ENCODE assay signal across 10 cellular contexts in the genomic region with DNA sequence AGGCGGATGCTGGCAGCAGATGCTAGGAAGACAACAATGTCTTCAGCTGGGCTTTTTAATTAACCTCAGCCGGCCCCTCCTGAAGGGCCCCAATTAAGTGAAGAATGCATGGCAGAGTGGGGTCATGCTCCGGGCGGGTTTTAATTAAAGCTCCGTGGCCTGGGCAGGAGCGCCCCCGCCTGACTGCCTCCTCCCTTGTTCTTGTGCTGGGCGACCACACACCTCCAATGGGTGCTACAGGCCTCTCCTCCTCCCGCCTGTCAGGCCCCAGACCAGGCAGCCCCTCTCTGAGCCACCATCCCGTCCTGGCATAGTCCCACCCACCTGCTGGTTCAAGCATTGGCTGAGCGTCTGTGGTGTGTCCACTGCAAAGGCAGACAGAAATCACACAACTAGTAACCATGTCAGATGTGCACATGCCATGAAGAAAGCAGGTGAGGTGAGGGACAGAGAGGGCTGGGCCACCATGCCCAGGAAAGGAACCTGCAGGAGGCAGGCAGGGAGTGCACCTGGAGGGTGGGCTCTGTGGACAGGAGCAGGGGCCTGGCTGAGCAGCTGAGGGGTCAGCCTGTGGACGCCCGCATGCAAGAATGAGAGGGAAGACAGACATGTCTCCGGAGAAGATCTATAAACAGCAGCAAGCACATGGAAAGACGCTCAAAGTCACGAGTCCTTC. TPM values are rescaled to one million over a fixed set of nuclear protein-coding genes. Genes with fewer than 3 reads are reported as not detected.
DNase-seq lines count a peak whose midpoint lies in the region; ATAC-seq, FAIRE-seq and TF ChIP-seq lines count a peak whose summit lies in the region.
"Had no signal": no experiment of that assay in that cellular context is flagged by ENCODE, and none has a peak within 500 bp of the region (broad histone marks: within the 10 kb centered on the region; RNA-seq: fewer than 3 reads in every experiment).

No MANE protein-coding gene starts in this region.

- 9% methylated on average over 16 of the region's 16 CpGs for WGBS in K562 (ENCODE audit: insufficient coverage, low coverage, missing lambda C conversion rate)
- WGBS in neuronal stem cell (ENCODE audit: extremely low coverage in 2 of 2, insufficient read length in 2 of 2, insufficient replicate concordance in 1 of 2), 2 donors = no CpG with 5 or more reads among the region's 16 CpGs

- FAIRE-seq in K562 (lab: Jason Lieb, UNC) = peak; percentile 54

- DNase-seq in GM06990 (ENCODE audit: extremely low read depth, insufficient read length) (no peak), NCI-H1105 (lab: John Stamatoyannopoulos, UW) (peak; percentile 8), K562 (ENCODE audit: extremely low read depth in 1 of 4, low spot score in 3 of 4) (peak; percentile 61 to 69 (median 62)), neuronal stem cell (ENCODE audit: low spot score) (peak; percentile 56), amniotic stem cell (lab: John Stamatoyannopoulos, UW) (no peak), vagina (ENCODE audit: extremely low spot score in 2 of 2) (no peak)
- DNase-seq: cortex of kidney, NCI-H774 had no signal

- H3K18ac ChIP-seq in neuronal stem cell (ENCODE audit: low read length) = peak overlapping the region; percentile 92

- peak overlapping the region; percentile 27 for H2BK12ac ChIP-seq in neuronal stem cell (ENCODE audit: low read length)

- H4K8ac ChIP-seq in neuronal stem cell (ENCODE audit: low read depth, low read length) = peak overlapping the region; percentile 84

- no peak overlapping the region for H2AFZ ChIP-seq in K562 (ENCODE audit: low read depth, low read length)
- H2AFZ ChIP-seq in neuronal stem cell (ENCODE audit: low read length) = no peak overlapping the region

- no peak overlapping the region for H3K27ac ChIP-seq in K562 (ENCODE audit: extremely low read depth, low read depth, low read length)
- no peak overlapping the region for H3K27ac ChIP-seq in neuronal stem cell (replicated peaks; ENCODE audit: low read length)
- no peak overlapping the region for H3K27ac ChIP-seq in vagina
- H3K27ac ChIP-seq: skin epidermis had no signal

- peak overlapping the region; percentile 10 for H2BK5ac ChIP-seq in neuronal stem cell (ENCODE audit: low read length)

- TF ChIP-seq CTCF in GM06990 (IDR thresholded peaks at IDR 0.05; ENCODE audit: insufficient read depth, low read length, poor library complexity, severe bottlenecking) (peak; percentile 25), K562 (IDR thresholded peaks at IDR 0.05 in 2 of 3, conservative IDR thresholded peaks at IDR 0.05 in 1 of 3; ENCODE audit: insufficient read depth in 2 of 3, low read depth in 1 of 3, low read length in 3 of 3) (peak; percentile 69 to 77 (median 72)), vagina (IDR thresholded peaks at IDR 0.05) (no peak)

- in situ Hi-C loops in K562 (cut with MboI) = no loop called here

- BruUV-seq in K562 (replicated peaks; lab: Mats Ljungman, UMichigan) = no TSS peak

- H3K23ac ChIP-seq in neuronal stem cell (ENCODE audit: low read depth, low read length, poor library complexity) = peak overlapping the region; percentile 5

- H3K9me1 ChIP-seq in K562 (ENCODE audit: control insufficient read depth, insufficient read depth, low read length) = no peaks in the 10 kb centered on the region

- no peak overlapping the region for H3K14ac ChIP-seq in neuronal stem cell (ENCODE audit: low read length)

- H3K4ac ChIP-seq in neuronal stem cell (ENCODE audit: low read length) = no peak overlapping the region

- TF ChIP-seq RAD21 in K562 (CRISPR knock-in tag; conservative IDR thresholded peaks at IDR 0.05 in 1 of 2, IDR thresholded peaks at IDR 0.05 in 1 of 2) = peak; percentile 38 to 71; a peak in 3 of 4 replicates

- H2AK5ac ChIP-seq in neuronal stem cell (ENCODE audit: low read depth, low read length) = peak overlapping the region; percentile 6

- peak overlapping the region; percentile 1 for H2BK15ac ChIP-seq in neuronal stem cell (ENCODE audit: low read length)

- no peak for TF ChIP-seq EP300 in K562 (IDR thresholded peaks at IDR 0.05; ENCODE audit: low read length)

- intact Hi-C loops in K562 (cut with micrococcal nuclease) = loop anchor here (1.0 kb wide), 1 partner anchor 70 kb away; no protein-coding TSS in a partner anchor
- intact Hi-C loops in vagina (cut with DNase I) = no loop called here

- H4K20me1 ChIP-seq in K562 (replicated peaks; ENCODE audit: control insufficient read depth, insufficient read depth, low read length) = peaks cover 34% of the 10 kb centered on the region

- H3K9me3 ChIP-seq in K562 (replicated peaks; ENCODE audit: control insufficient read depth, insufficient read depth, low read depth, low read length) = no peaks in the 10 kb centered on the region
- peaks cover 0 to 5% of the 10 kb centered on the region in 2 donors for H3K9me3 ChIP-seq in neuronal stem cell (replicated peaks in 1 of 2; ENCODE audit: control insufficient read depth in 2 of 2, insufficient read depth in 1 of 2, low read depth in 1 of 2, low read length in 2 of 2)
- no peaks in the 10 kb centered on the region for H3K9me3 ChIP-seq in vagina

- no peak overlapping the region for H2BK120ac ChIP-seq in neuronal stem cell (ENCODE audit: low read depth, low read length)

- H3K9ac ChIP-seq in K562 (ENCODE audit: insufficient read depth in 1 of 2, low read depth in 2 of 2, low read length in 2 of 2) (peak overlapping the region in 1 of 2 experiments; percentile 6; a peak in 2 of 4 replicates), neuronal stem cell (ENCODE audit: low read depth, low read length, poor library complexity) (peak overlapping the region; percentile 37)

- H3K4me1 ChIP-seq in K562 (replicated peaks in 1 of 2; ENCODE audit: control insufficient read depth in 2 of 2, insufficient read depth in 2 of 2, low read length in 2 of 2) (peaks cover 0 to 29% of the 10 kb centered on the region in 2 experiments; a peak in 2 of 5 replicates), neuronal stem cell (ENCODE audit: control insufficient read depth in 2 of 2, insufficient read depth in 1 of 2, low read depth in 1 of 2, low read length in 2 of 2) (peaks cover 0 to 12% of the 10 kb centered on the region in 2 donors), vagina (no peaks in the 10 kb centered on the region)

- H3K4me3 ChIP-seq in GM06990 (replicated peaks; ENCODE audit: low read depth, low read length) (no peak overlapping the region), K562 (no peak overlapping the region), neuronal stem cell (ENCODE audit: low read length in 2 of 2) (no peak overlapping the region), vagina (no peak overlapping the region)
- H3K4me3 ChIP-seq: skin epidermis had no signal

- CTCF ChIA-PET in K562 (lab: Yijun Ruan, JAX; ENCODE audit: low intra/inter-chr PET ratio) = interaction anchor here (0.6 to 1.5 kb wide), 3 partner anchors 70 to 1227 kb away, joined by 4 read pairs; no protein-coding TSS in a partner anchor

- H3K79me1 ChIP-seq in neuronal stem cell (ENCODE audit: low read depth, low read length) = peaks cover 3% of the 10 kb centered on the region

- no peak overlapping the region for H4K91ac ChIP-seq in neuronal stem cell (ENCODE audit: low read depth, low read length, poor library complexity)

- POLR2A ChIA-PET in K562 (lab: Yijun Ruan, JAX) = interaction anchor here (0.6 to 1.6 kb wide), 5 partner anchors 9 to 238 kb away, joined by 3 to 7 read pairs (median 3); no protein-coding TSS in a partner anchor

- no peaks in the 10 kb centered on the region for H3K79me2 ChIP-seq in K562 (ENCODE audit: control insufficient read depth, insufficient read depth, low read length)

- H3K4me2 ChIP-seq in K562 (ENCODE audit: insufficient read depth, low read length) = no peak overlapping the region
- H3K4me2 ChIP-seq in neuronal stem cell (ENCODE audit: insufficient read depth, low read length, poor library complexity, severe bottlenecking) = no peak overlapping the region

- H3K36me3 ChIP-seq in GM06990 (ENCODE audit: control insufficient read depth, insufficient read depth, low read length) (no peaks in the 10 kb centered on the region; the same call in 1 of the 2 replicates), K562 (ENCODE audit: control insufficient read depth, insufficient read depth, low read length) (no peaks in the 10 kb centered on the region), neuronal stem cell (replicated peaks in 1 of 2; ENCODE audit: control insufficient read depth in 2 of 2, insufficient read depth in 2 of 2, low read length in 2 of 2) (no peaks in the 10 kb centered on the region), vagina (no peaks in the 10 kb centered on the region)

- TF ChIP-seq POLR2A in K562 (conservative IDR thresholded peaks at IDR 0.05) = no peak
- TF ChIP-seq POLR2A in vagina (IDR thresholded peaks at IDR 0.05) = no peak

- H3K27me3 ChIP-seq in GM06990 (replicated peaks; ENCODE audit: control insufficient read depth, insufficient read depth, low read length) (no peaks in the 10 kb centered on the region), K562 (ENCODE audit: control insufficient read depth in 2 of 2, insufficient read depth in 2 of 2, low read length in 2 of 2) (peaks cover 0 to 24% of the 10 kb centered on the region in 2 experiments; a peak in 3 of 5 replicates), neuronal stem cell (ENCODE audit: control insufficient read depth in 3 of 3, insufficient read depth in 3 of 3, low read depth in 1 of 3, low read length in 3 of 3) (peaks cover 0 to 36% (median 34%) of the 10 kb centered on the region in 3 experiments), vagina (no peaks in the 10 kb centered on the region)

- ATAC-seq in K562 (peak; percentile 77), HG02970 (IDR thresholded peaks at IDR 0.05; ENCODE audit: low FRiP score, unreplicated experiment) (no peak)

RNA-seq across cellular contexts. Expression of a gene that starts 8.5 kb away (rescaled TPM):
- total RNA-seq in K562 (2011; cell fraction: chromatin; rRNA removed; ENCODE audit: low replicate concordance) = 99.7 and 210 TPM in 2 replicates
- total RNA-seq in K562 (2011; cell fraction: nucleolus; rRNA removed) = 245 and 251 TPM in 2 replicates
- total RNA-seq in K562 (2011; cell fraction: nucleoplasm; rRNA removed) = 187 and 199 TPM in 2 replicates
- total RNA-seq in K562 (2014; rRNA removed) (325 and 442 TPM in 2 replicates), K562 (2014; rRNA removed; fragmentation: Illumina TruSeq; extraction: Trizol) (120 and 140 TPM in 2 replicates), K562 (2015; rRNA removed; fragmentation: Illumina TruSeq; extraction: Trizol) (192 and 198 TPM in 2 replicates), K562 (2021) (472 and 483 TPM in 2 replicates), vagina (295 TPM)
- polyA plus RNA-seq in K562 (2011; rRNA removed) (351 and 621 TPM in 2 replicates), K562 (2014; fragmentation: Illumina TruSeq; extraction: Trizol) (593 and 811 TPM in 2 replicates), K562 (2014; fragmentation: Nextera tagmentation; extraction: Ambion mirVana) (100 to 1,000 TPM in 1 of 2 experiments, 10 to 100 TPM in 1; 69.8 to 232 TPM), K562 (2014; rRNA removed) (435 and 476 TPM in 2 replicates)
- polyA plus RNA-seq in K562 (2011; cell fraction: cytosol; rRNA removed) = 776 and 1,036 TPM in 2 replicates
- polyA plus RNA-seq in K562 (2011; cell fraction: nucleus; rRNA removed) = 257 and 274 TPM in 2 replicates
- polyA plus RNA-seq in K562 (2012) = 485 and 750 TPM in 2 replicates
- polyA minus RNA-seq in K562 (2011; rRNA and poly(A)+ RNA removed) = 408 and 480 TPM in 2 replicates
- 429 and 660 TPM in 2 replicates for polyA minus RNA-seq in K562 (2011; cell fraction: cytosol; rRNA and poly(A)+ RNA removed)
- polyA minus RNA-seq in K562 (2011; cell fraction: nucleus; rRNA and poly(A)+ RNA removed) = 68.0 and 128 TPM in 2 replicates
- 267 TPM for polyA plus RNA-seq in neuronal stem cell (2013, experiment 1 of 2)
- 266 TPM for polyA plus RNA-seq in neuronal stem cell (2013, experiment 2 of 2)

RNA-seq across cellular contexts. Expression of a gene that starts 29.1 kb away (rescaled TPM):
- total RNA-seq in K562 (2011; cell fraction: chromatin; rRNA removed; ENCODE audit: low replicate concordance) = 16.4 and 31.0 TPM in 2 replicates
- 27.0 and 28.6 TPM in 2 replicates for total RNA-seq in K562 (2011; cell fraction: nucleolus; rRNA removed)
- total RNA-seq in K562 (2011; cell fraction: nucleoplasm; rRNA removed) = 20.4 and 20.5 TPM in 2 replicates
- total RNA-seq in K562 (2014; rRNA removed) = 42.2 and 50.8 TPM in 2 replicates
- 4.9 and 8.3 TPM in 2 replicates for total RNA-seq in K562 (2014; rRNA removed; fragmentation: Illumina TruSeq; extraction: Trizol)
- total RNA-seq in K562 (2015; rRNA removed; fragmentation: Illumina TruSeq; extraction: Trizol) = 18.9 and 23.2 TPM in 2 replicates
- 38.2 and 41.8 TPM in 2 replicates for total RNA-seq in K562 (2021)
- 10.8 and 15.6 TPM in 2 replicates for polyA plus RNA-seq in K562 (2011; rRNA removed)
- polyA plus RNA-seq in K562 (2011; cell fraction: cytosol; rRNA removed) = 12.7 and 22.3 TPM in 2 replicates
- polyA plus RNA-seq in K562 (2011; cell fraction: nucleus; rRNA removed) = 44.7 and 65.7 TPM in 2 replicates
- polyA plus RNA-seq in K562 (2012) = 28.9 and 30.6 TPM in 2 replicates
- 12.5 and 20.9 TPM in 2 replicates for polyA plus RNA-seq in K562 (2014; fragmentation: Illumina TruSeq; extraction: Trizol)
- 1 to 10 TPM; 3.2 to 3.8 TPM for polyA plus RNA-seq in K562 (2014; fragmentation: Nextera tagmentation; extraction: Ambion mirVana)
- 34.3 and 48.7 TPM in 2 replicates for polyA plus RNA-seq in K562 (2014; rRNA removed)
- 1.9 and 2.0 TPM in 2 replicates for polyA minus RNA-seq in K562 (2011; rRNA and poly(A)+ RNA removed)
- 2.3 and 5.9 TPM in 2 replicates for polyA minus RNA-seq in K562 (2011; cell fraction: cytosol; rRNA and poly(A)+ RNA removed)
- 6.9 and 8.2 TPM in 2 replicates for polyA minus RNA-seq in K562 (2011; cell fraction: nucleus; rRNA and poly(A)+ RNA removed)
- polyA plus RNA-seq in neuronal stem cell (2013, experiment 1 of 2) = 28.9 TPM
- polyA plus RNA-seq in neuronal stem cell (2013, experiment 2 of 2) = 28.4 TPM
- total RNA-seq in vagina = 14.7 TPM

RNA-seq across cellular contexts. Expression of a gene that starts 35.1 kb away (rescaled TPM):
- total RNA-seq in K562 (2011; cell fraction: chromatin; rRNA removed; ENCODE audit: low replicate concordance) = 49.1 and 124 TPM in 2 replicates
- total RNA-seq in K562 (2011; cell fraction: nucleolus; rRNA removed) = 125 and 127 TPM in 2 replicates
- total RNA-seq in K562 (2011; cell fraction: nucleoplasm; rRNA removed) = 91.0 and 99.2 TPM in 2 replicates
- 228 and 230 TPM in 2 replicates for total RNA-seq in K562 (2014; rRNA removed)
- total RNA-seq in K562 (2014; rRNA removed; fragmentation: Illumina TruSeq; extraction: Trizol) = 26.7 and 47.2 TPM in 2 replicates
- 83.8 and 90.1 TPM in 2 replicates for total RNA-seq in K562 (2015; rRNA removed; fragmentation: Illumina TruSeq; extraction: Trizol)
- total RNA-seq in K562 (2021) = 112 and 120 TPM in 2 replicates
- 65.9 and 115 TPM in 2 replicates for polyA plus RNA-seq in K562 (2011; rRNA removed)
- 142 and 334 TPM in 2 replicates for polyA plus RNA-seq in K562 (2011; cell fraction: cytosol; rRNA removed)
- polyA plus RNA-seq in K562 (2011; cell fraction: nucleus; rRNA removed) = 277 and 406 TPM in 2 replicates
- 90.3 and 111 TPM in 2 replicates for polyA plus RNA-seq in K562 (2012)
- 81.0 and 93.0 TPM in 2 replicates for polyA plus RNA-seq in K562 (2014; fragmentation: Illumina TruSeq; extraction: Trizol)
- 10 to 100 TPM; 34.9 to 77.0 TPM for polyA plus RNA-seq in K562 (2014; fragmentation: Nextera tagmentation; extraction: Ambion mirVana)
- 154 and 166 TPM in 2 replicates for polyA plus RNA-seq in K562 (2014; rRNA removed)
- 25.6 and 46.0 TPM in 2 replicates for polyA minus RNA-seq in K562 (2011; rRNA and poly(A)+ RNA removed)
- 61.9 and 66.6 TPM in 2 replicates for polyA minus RNA-seq in K562 (2011; cell fraction: cytosol; rRNA and poly(A)+ RNA removed)
- polyA minus RNA-seq in K562 (2011; cell fraction: nucleus; rRNA and poly(A)+ RNA removed) = 48.2 and 76.1 TPM in 2 replicates
- polyA plus RNA-seq in neuronal stem cell (2013, experiment 1 of 2) = 69.3 TPM
- polyA plus RNA-seq in neuronal stem cell (2013, experiment 2 of 2) = 63.2 TPM
- 73.7 TPM for total RNA-seq in vagina

Comparison
In these comparisons a context has a peak if more than half of its experiments do, and no peak if none do; other contexts are left out.
1. DNase-seq: peak in NCI-H1105 (single experiment), K562 (4 of 4) and neuronal stem cell (single experiment); none in GM06990 (single experiment), amniotic stem cell (single experiment) and vagina (0 of 2).
2. CTCF ChIP-seq: peak in GM06990 (single experiment) and K562 (3 of 3); none in vagina (0 of 3).